Comparison of ENCODE assay signal across 20 cellular contexts in the genomic region with DNA sequence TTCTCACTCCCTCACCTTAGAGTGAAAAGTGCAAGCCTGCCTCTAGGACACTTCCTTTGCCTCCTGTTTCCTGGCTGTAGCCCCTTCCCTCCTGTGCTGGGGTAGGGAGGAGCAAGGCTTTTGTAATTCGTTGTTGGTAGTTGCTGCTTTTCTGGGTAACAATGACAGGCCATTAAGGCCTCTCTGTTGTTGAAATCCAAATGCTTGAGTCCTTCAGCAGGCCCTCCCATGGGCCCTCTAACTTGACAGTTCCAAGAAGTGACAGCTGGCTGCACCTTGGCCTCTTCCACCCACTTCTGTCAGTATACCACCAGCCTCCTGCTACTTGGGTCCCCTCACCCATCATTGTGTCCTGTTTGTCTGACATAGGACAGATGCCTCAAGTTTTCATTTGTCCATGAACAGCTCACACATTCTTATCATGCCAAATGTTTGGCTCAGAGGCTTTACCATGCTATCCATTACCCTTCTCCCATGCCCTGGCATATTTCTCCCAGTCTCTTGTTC.
DNase-seq lines count a peak whose midpoint lies in the region; ATAC-seq, FAIRE-seq and TF ChIP-seq lines count a peak whose summit lies in the region.
"Had no signal": no experiment of that assay in that cellular context is flagged by ENCODE, and none has a peak within 500 bp of the region (broad histone marks: within the 10 kb centered on the region; RNA-seq: fewer than 3 reads in every experiment).

No MANE protein-coding gene starts in this region.

- no peaks in the 10 kb centered on the region for H3K27me3 Mint-ChIP-seq in stimulated activated naive CD8-positive, alpha-beta T cell treated with anti-CD3 and anti-CD28 coated beads, Interleukin-15, amount 100 ng/mL, for 72 hours
- no peaks in the 10 kb centered on the region for H3K27me3 Mint-ChIP-seq in activated naive CD8-positive, alpha-beta T cell treated with anti-CD3 and anti-CD28 coated beads, Interleukin-2, amount 50 U/mL, for 24 hours
- H3K27me3 Mint-ChIP-seq: activated CD4-positive, alpha-beta memory T cell treated with anti-CD3 and anti-CD28 coated beads, Interleukin-2, amount 10 ng/mL, durations not matched to agents 7 days and 5 days; activated naive CD8-positive, alpha-beta T cell; CD4-positive, alpha-beta T cell had no signal

- no peak for TF ChIP-seq CTCF in bronchial epithelial cell (IDR thresholded peaks at IDR 0.05; ENCODE audit: insufficient read depth, low read length, severe bottlenecking)

- H3K4me3 ChIP-seq in bronchial epithelial cell (ENCODE audit: low read depth, low read length) = no peak overlapping the region
- H3K4me3 ChIP-seq: cardiac muscle cell, vagina had no signal

- no peak overlapping the region for H3K4me3 Mint-ChIP-seq in stimulated activated naive CD8-positive, alpha-beta T cell treated with anti-CD3 and anti-CD28 coated beads, Interleukin-15, amount 100 ng/mL, for 72 hours
- H3K4me3 Mint-ChIP-seq in activated naive CD8-positive, alpha-beta T cell treated with anti-CD3 and anti-CD28 coated beads, Interleukin-2, amount 50 U/mL, for 24 hours = no peak overlapping the region
- H3K4me3 Mint-ChIP-seq: activated CD4-positive, alpha-beta memory T cell treated with anti-CD3 and anti-CD28 coated beads, Interleukin-2, amount 10 ng/mL, durations not matched to agents 7 days and 5 days; activated naive CD8-positive, alpha-beta T cell; CD4-positive, alpha-beta T cell; nephron had no signal

- peaks cover 0 to 9% of the 10 kb centered on the region in 2 donors for H3K9me3 Mint-ChIP-seq in stimulated activated naive CD8-positive, alpha-beta T cell treated with anti-CD3 and anti-CD28 coated beads, Interleukin-15, amount 100 ng/mL, for 72 hours
- no peaks in the 10 kb centered on the region for H3K9me3 Mint-ChIP-seq in activated naive CD8-positive, alpha-beta T cell treated with anti-CD3 and anti-CD28 coated beads, Interleukin-2, amount 50 U/mL, for 24 hours
- H3K9me3 Mint-ChIP-seq: activated CD4-positive, alpha-beta memory T cell treated with anti-CD3 and anti-CD28 coated beads, Interleukin-2, amount 10 ng/mL, durations not matched to agents 7 days and 5 days; CD4-positive, alpha-beta T cell; nephron had no signal

- no peaks in the 10 kb centered on the region for H3K4me1 Mint-ChIP-seq in stimulated activated naive CD8-positive, alpha-beta T cell treated with anti-CD3 and anti-CD28 coated beads, Interleukin-15, amount 100 ng/mL, for 72 hours
- H3K4me1 Mint-ChIP-seq in activated naive CD8-positive, alpha-beta T cell treated with anti-CD3 and anti-CD28 coated beads, Interleukin-2, amount 50 U/mL, for 24 hours = no peaks in the 10 kb centered on the region
- H3K4me1 Mint-ChIP-seq: activated CD4-positive, alpha-beta memory T cell treated with anti-CD3 and anti-CD28 coated beads, Interleukin-2, amount 10 ng/mL, durations not matched to agents 7 days and 5 days had no signal

- H3K36me3 ChIP-seq in bronchial epithelial cell (ENCODE audit: control insufficient read depth, insufficient read depth, low read length) = no peaks in the 10 kb centered on the region
- H3K36me3 ChIP-seq: cardiac muscle cell, vagina had no signal

- FAIRE-seq in bronchial epithelial cell (lab: Jason Lieb, UNC) = no peak
- FAIRE-seq: H54 had no signal

- H3K36me3 Mint-ChIP-seq in activated naive CD8-positive, alpha-beta T cell treated with anti-CD3 and anti-CD28 coated beads, Interleukin-2, amount 50 U/mL, for 24 hours (ENCODE audit: low read depth) = no peaks in the 10 kb centered on the region
- H3K36me3 Mint-ChIP-seq: activated naive CD8-positive, alpha-beta T cell had no signal

- no peak for ATAC-seq in stimulated activated naive CD8-positive, alpha-beta T cell treated with anti-CD3 and anti-CD28 coated beads, Interleukin-15, amount 100 ng/mL, for 72 hours
- no peak for ATAC-seq in stimulated activated naive CD8-positive, alpha-beta T cell treated with anti-CD3 and anti-CD28 coated beads, Interleukin-15, Interleukin-2, amounts not matched to agents 100 U/mL and 50 U/mL, for 24 hours
- ATAC-seq in activated naive CD8-positive, alpha-beta T cell treated with anti-CD3 and anti-CD28 coated beads, Interleukin-2, amount 50 U/mL, for 24 hours = no peak
- ATAC-seq: Panc1 had no signal

- no peaks in the 10 kb centered on the region for H3K27me3 ChIP-seq in bronchial epithelial cell (ENCODE audit: control insufficient read depth, insufficient read depth, low read length)
- H3K27me3 ChIP-seq: vagina had no signal

- peak overlapping the region; percentile 3 to 35 for H3K27ac Mint-ChIP-seq in stimulated activated naive CD8-positive, alpha-beta T cell treated with anti-CD3 and anti-CD28 coated beads, Interleukin-15, amount 100 ng/mL, for 72 hours
- H3K27ac Mint-ChIP-seq in activated naive CD8-positive, alpha-beta T cell treated with anti-CD3 and anti-CD28 coated beads, Interleukin-2, amount 50 U/mL, for 24 hours = no peak overlapping the region
- H3K27ac Mint-ChIP-seq: activated CD4-positive, alpha-beta memory T cell treated with anti-CD3 and anti-CD28 coated beads, Interleukin-2, amount 10 ng/mL, durations not matched to agents 7 days and 5 days; activated naive CD8-positive, alpha-beta T cell; CD4-positive, alpha-beta T cell; nephron had no signal

- no peak for DNase-seq in stimulated activated naive CD8-positive, alpha-beta T cell treated with anti-CD3 and anti-CD28 coated beads, Interleukin-15, amount 100 ng/mL, for 72 hours
- DNase-seq in stimulated activated naive CD8-positive, alpha-beta T cell treated with anti-CD3 and anti-CD28 coated beads, Interleukin-15, Interleukin-2, amounts not matched to agents 100 U/mL and 50 U/mL, for 24 hours = no peak
- peak; percentile 8 for DNase-seq in bronchial epithelial cell (ENCODE audit: low read depth)
- DNase-seq in iPS-NIHi11 (ENCODE audit: low spot score) = peak; percentile 67
- DNase-seq in NCI-H1694 (lab: John Stamatoyannopoulos, UW) = no peak
- DNase-seq in activated CD4-positive, alpha-beta T cell treated with anti-CD3 and anti-CD28 coated beads, Interleukin-2, amount 50 U/mL, for 1 hour = no peak
- no peak for DNase-seq in activated naive CD8-positive, alpha-beta T cell treated with anti-CD3 and anti-CD28 coated beads, Interleukin-2, amount 50 U/mL, for 24 hours
- DNase-seq in Kasumi-1 (lab: John Stamatoyannopoulos, UW) = no peak
- DNase-seq: activated CD4-positive, alpha-beta memory T cell treated with anti-CD3 and anti-CD28 coated beads, Interleukin-2, amount 10 ng/mL, durations not matched to agents 7 days and 5 days; activated T-cell treated with anti-CD3 and anti-CD28 coated beads, Interleukin-2, amount 50 U/mL, for 48 hours; CD4-positive, alpha-beta T cell; effector CD8-positive, alpha-beta T cell; NCI-H2081 treated with DMSO at 0.1 percent for 48 hours; NCI-H774 had no signal

Comparison
In these comparisons a context has a peak if more than half of its experiments do, and no peak if none do; other contexts are left out.
1. DNase-seq: peak in bronchial epithelial cell (single experiment) and iPS-NIHi11 (single experiment); none in stimulated activated naive CD8-positive, alpha-beta T cell treated with anti-CD3 and anti-CD28 coated beads, Interleukin-15, amount 100 ng/mL, for 72 hours (0 of 2), stimulated activated naive CD8-positive, alpha-beta T cell treated with anti-CD3 and anti-CD28 coated beads, Interleukin-15, Interleukin-2, amounts not matched to agents 100 U/mL and 50 U/mL, for 24 hours (single experiment), NCI-H1694 (single experiment), activated CD4-positive, alpha-beta T cell treated with anti-CD3 and anti-CD28 coated beads, Interleukin-2, amount 50 U/mL, for 1 hour (single experiment), activated naive CD8-positive, alpha-beta T cell treated with anti-CD3 and anti-CD28 coated beads, Interleukin-2, amount 50 U/mL, for 24 hours (single experiment) and Kasumi-1 (0 of 2).